ENCODE assay signal across 24 cellular contexts in the genomic region with DNA sequence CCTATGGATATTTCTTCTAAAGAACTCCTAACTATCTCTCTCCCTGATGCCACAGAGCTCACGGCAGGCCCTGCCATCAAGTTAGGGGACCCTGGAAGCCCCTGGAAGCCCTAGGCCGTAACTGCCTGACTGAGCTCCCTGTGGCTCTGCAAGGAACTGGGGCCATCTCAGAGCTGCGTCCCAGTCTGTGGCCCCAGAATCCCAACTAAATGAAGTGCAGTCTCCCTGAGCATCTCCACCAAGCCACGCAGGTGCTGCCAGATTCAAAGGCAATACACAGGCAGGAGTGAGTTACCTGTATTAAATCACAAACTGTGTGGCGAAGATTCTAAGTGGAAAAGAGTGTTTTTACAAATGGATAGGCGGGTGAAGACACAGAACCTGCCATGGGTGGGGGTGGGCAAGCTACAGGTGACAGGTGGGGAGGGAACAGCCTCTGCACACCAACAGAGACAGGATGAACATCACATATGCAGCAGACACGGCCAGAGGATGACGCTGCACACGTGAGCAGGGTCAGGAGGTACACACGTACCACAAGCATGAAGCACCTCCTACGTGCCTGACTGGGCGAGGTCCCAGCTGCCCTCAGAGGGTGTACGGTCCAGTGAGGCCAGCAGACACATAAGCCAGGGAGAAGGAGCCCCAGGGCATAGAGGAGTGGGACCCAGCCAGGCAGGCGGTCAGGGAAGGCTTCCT.
DNase-seq lines count a peak whose midpoint lies in the region; ATAC-seq and TF ChIP-seq lines count a peak whose summit lies in the region.
"Had no signal": no experiment of that assay in that cellular context is flagged by ENCODE, and none has a peak within 500 bp of the region (broad histone marks: within the 10 kb centered on the region; RNA-seq: fewer than 3 reads in every experiment).

No MANE protein-coding gene starts in this region.

- H3K27me3 ChIP-seq in H9 (ENCODE audit: insufficient read depth, low read length), result no peaks in the 10 kb centered on the region
- H3K27me3 ChIP-seq: ascending aorta, foreskin keratinocyte, MG63, SJSA1, tibial nerve had no signal

- H3K14ac ChIP-seq in H9 (ENCODE audit: insufficient read depth, low read length), result no peak overlapping the region; the same call in 1 of the 2 replicates

- H2BK5ac ChIP-seq in H9 (ENCODE audit: insufficient read length, low read length), result no peak overlapping the region

- H3K27me3 Mint-ChIP-seq in T-helper 2 cell treated with Interferon-gamma antibody and Interleukin-4, amounts not matched to agents 5 μg/mL and 100 μg/mL, for 36 hours (ENCODE audit: low read depth), result no peaks in the 10 kb centered on the region
- H3K27me3 Mint-ChIP-seq in H9 (ENCODE audit: low read depth) (no peaks in the 10 kb centered on the region), progenitor cell of endocrine pancreas (peaks cover 4% of the 10 kb centered on the region)
- H3K27me3 Mint-ChIP-seq: activated naive CD4-positive, alpha-beta T cell treated with anti-CD3 and anti-CD28 coated beads, Interleukin-2, amount 10 ng/mL, durations not matched to agents 7 days and 5 days had no signal

- peak overlapping the region; percentile 48 for H3K18ac ChIP-seq in H9 (ENCODE audit: insufficient read length, low read depth, low read length)

- H3K56ac ChIP-seq in H9 (ENCODE audit: insufficient read length, low read depth, low read length), result no peak overlapping the region

- H3K23me2 ChIP-seq in H9 (ENCODE audit: insufficient read length, low read depth, low read length, poor library complexity, severe bottlenecking), result no peaks in the 10 kb centered on the region

- H2BK15ac ChIP-seq in H9 (ENCODE audit: low read depth, low read length), result no peak overlapping the region

- H3K27ac ChIP-seq in H9 (ENCODE audit: insufficient read length, low read depth, low read length), result no peak overlapping the region
- H3K27ac ChIP-seq: ascending aorta, foreskin keratinocyte, SJSA1, tibial nerve had no signal

- no peak overlapping the region for H3K4me2 ChIP-seq in H9 (ENCODE audit: insufficient read depth, insufficient read length, low read length)

- H2AK5ac ChIP-seq in H9 (ENCODE audit: insufficient read length, low read length), result no peak overlapping the region

- H3K79me2 ChIP-seq in H9 (ENCODE audit: insufficient read depth, low read length), result no peaks in the 10 kb centered on the region

- no peak overlapping the region for H3K23ac ChIP-seq in H9 (ENCODE audit: insufficient read length, low read depth, low read length)

- H3T11ph ChIP-seq in H9 (ENCODE audit: low read length), result no peak overlapping the region

- no peak overlapping the region for H3K9ac ChIP-seq in H9 (ENCODE audit: extremely low read depth, insufficient read length, low read length)

- H2AFZ ChIP-seq in H9 (ENCODE audit: low read length), result no peak overlapping the region

- H2BK120ac ChIP-seq in H9 (ENCODE audit: low read depth, low read length, poor library complexity, severe bottlenecking), result no peak overlapping the region

- no peak overlapping the region for H4K8ac ChIP-seq in H9 (replicated peaks; ENCODE audit: insufficient read length, low read depth, low read length)

- no peaks in the 10 kb centered on the region for H3K9me3 Mint-ChIP-seq in T-helper 2 cell treated with Interferon-gamma antibody and Interleukin-4, amounts not matched to agents 5 μg/mL and 100 μg/mL, for 36 hours
- H3K9me3 Mint-ChIP-seq in H9 (no peaks in the 10 kb centered on the region), progenitor cell of endocrine pancreas (ENCODE audit: low read depth) (no peaks in the 10 kb centered on the region)
- H3K9me3 Mint-ChIP-seq: activated naive CD4-positive, alpha-beta T cell treated with anti-CD3 and anti-CD28 coated beads, Interleukin-2, amount 10 ng/mL, durations not matched to agents 7 days and 5 days; immature natural killer cell had no signal

- H2BK20ac ChIP-seq in H9 (ENCODE audit: low read depth, low read length, poor library complexity, severe bottlenecking), result no peak overlapping the region

- no peak for TF ChIP-seq CTCF in H9 (conservative IDR thresholded peaks at IDR 0.05)
- no peak for TF ChIP-seq CTCF in progenitor cell of endocrine pancreas (IDR thresholded peaks at IDR 0.05; ENCODE audit: unreplicated experiment)
- TF ChIP-seq CTCF in GM20000 (IDR thresholded peaks at IDR 0.05; ENCODE audit: extremely low read depth, missing control alignments), result no peak

- H4K91ac ChIP-seq in H9 (ENCODE audit: insufficient read length, low read depth, low read length), result no peak overlapping the region

- no peak overlapping the region for H4K5ac ChIP-seq in H9 (ENCODE audit: insufficient read length, low read depth, low read length)

- H2BK12ac ChIP-seq in H9 (ENCODE audit: insufficient read length, low read depth, low read length), result no peak overlapping the region

- no peak overlapping the region for H3K4ac ChIP-seq in H9 (ENCODE audit: low read depth, low read length)

- peak overlapping the region; percentile 7 for H3K27ac Mint-ChIP-seq in T-helper 2 cell treated with Interferon-gamma antibody and Interleukin-4, amounts not matched to agents 5 μg/mL and 100 μg/mL, for 36 hours
- H3K27ac Mint-ChIP-seq in H9, result peak overlapping the region in 1 of 3 experiments; percentile 41; a peak in 2 of 7 replicates
- peak overlapping the region; percentile 2 for H3K27ac Mint-ChIP-seq in progenitor cell of endocrine pancreas
- H3K27ac Mint-ChIP-seq: activated naive CD4-positive, alpha-beta T cell treated with anti-CD3 and anti-CD28 coated beads, Interleukin-2, amount 10 ng/mL, durations not matched to agents 7 days and 5 days had no signal

- no CpG with 5 or more reads among the region's 14 CpGs for WGBS in H9 (ENCODE audit: extremely low coverage, insufficient read length, low lambda C conversion rate)

- no peaks in the 10 kb centered on the region for H3K36me3 Mint-ChIP-seq in T-helper 2 cell treated with Interferon-gamma antibody and Interleukin-4, amounts not matched to agents 5 μg/mL and 100 μg/mL, for 36 hours (ENCODE audit: low read depth)
- no peaks in the 10 kb centered on the region for H3K36me3 Mint-ChIP-seq in H9 (ENCODE audit: insufficient read depth in 1 of 3, low read depth in 3 of 3)
- H3K36me3 Mint-ChIP-seq in progenitor cell of endocrine pancreas (ENCODE audit: insufficient read depth), result peaks cover 5% of the 10 kb centered on the region
- H3K36me3 Mint-ChIP-seq: activated naive CD4-positive, alpha-beta T cell treated with anti-CD3 and anti-CD28 coated beads, Interleukin-2, amount 10 ng/mL, durations not matched to agents 7 days and 5 days had no signal

- ATAC-seq in esophagus mucosa, result peak; percentile 57
- ATAC-seq in HG03457 (IDR thresholded peaks at IDR 0.05; ENCODE audit: unreplicated experiment), result no peak
- ATAC-seq in HG02973 (IDR thresholded peaks at IDR 0.05; ENCODE audit: unreplicated experiment), result no peak
- ATAC-seq: stimulated activated naive CD8-positive, alpha-beta T cell treated with anti-CD3 and anti-CD28 coated beads, Interleukin-15, Interleukin-2, amounts not matched to agents 100 U/mL and 50 U/mL, for 24 hours had no signal

- no peaks in the 10 kb centered on the region for H3K79me1 ChIP-seq in H9 (ENCODE audit: insufficient read depth, low read depth, low read length, poor library complexity, severe bottlenecking)

- H3K4me1 Mint-ChIP-seq in T-helper 2 cell treated with Interferon-gamma antibody and Interleukin-4, amounts not matched to agents 5 μg/mL and 100 μg/mL, for 36 hours (ENCODE audit: low read depth), result peaks cover 2% of the 10 kb centered on the region
- H3K4me1 Mint-ChIP-seq in H9 (peaks cover 15 to 34% of the 10 kb centered on the region in 2 experiments), progenitor cell of endocrine pancreas (ENCODE audit: low read depth) (peaks cover 23% of the 10 kb centered on the region)

- H3K4me1 ChIP-seq in H9 (ENCODE audit: insufficient read depth, low read length), result no peaks in the 10 kb centered on the region
- H3K4me1 ChIP-seq: ascending aorta, Caco-2, foreskin keratinocyte, SJSA1 had no signal

- no peaks in the 10 kb centered on the region for H4K20me1 ChIP-seq in H9 (ENCODE audit: control insufficient read depth, insufficient read depth, insufficient read length)

- DNase-seq in T-helper 2 cell treated with Interferon-gamma antibody and Interleukin-4, amounts not matched to agents 5 μg/mL and 100 μg/mL, for 36 hours (ENCODE audit: low spot score), result no peak
- DNase-seq in T-helper 2 cell (no peak), H9 (no peak), progenitor cell of endocrine pancreas (ENCODE audit: low spot score, unreplicated experiment) (no peak), GM20000 (ENCODE audit: low spot score) (no peak)
- DNase-seq: 8988T; activated naive CD4-positive, alpha-beta T cell treated with anti-CD3 and anti-CD28 coated beads, Interleukin-2, amount 10 ng/mL, durations not matched to agents 7 days and 5 days; AML-193; Caco-2; erythroblast; foreskin keratinocyte; immature natural killer cell; MG63; NCI-H1436; NCI-H526 treated with DMSO at 0.1 percent for 48 hours; stimulated activated CD4-positive, alpha-beta T cell treated with anti-CD3 and anti-CD28 coated beads, Interleukin-4, amount 100 ng/mL, for 1 hour; stimulated activated naive CD8-positive, alpha-beta T cell treated with anti-CD3 and anti-CD28 coated beads, Interleukin-15, Interleukin-2, amounts not matched to agents 100 U/mL and 50 U/mL, for 24 hours; T-helper 1 cell had no signal

- H3K9me3 ChIP-seq in H9 (ENCODE audit: control insufficient read depth, low read depth, low read length), result no peaks in the 10 kb centered on the region
- H3K9me3 ChIP-seq: ascending aorta, Caco-2, MG63, SJSA1, tibial nerve had no signal

- H3K4me3 Mint-ChIP-seq in T-helper 2 cell treated with Interferon-gamma antibody and Interleukin-4, amounts not matched to agents 5 μg/mL and 100 μg/mL, for 36 hours, result no peak overlapping the region
- H3K4me3 Mint-ChIP-seq in H9, result no peak overlapping the region
- H3K4me3 Mint-ChIP-seq in progenitor cell of endocrine pancreas (ENCODE audit: low read depth), result no peak overlapping the region
- H3K4me3 Mint-ChIP-seq: activated naive CD4-positive, alpha-beta T cell treated with anti-CD3 and anti-CD28 coated beads, Interleukin-2, amount 10 ng/mL, durations not matched to agents 7 days and 5 days; immature natural killer cell had no signal
